In genomic region chr16:84599528-84600202, GRCh38 we compare ENCODE assay signal across 1 cellular context.
A peak's percentile ranks its signal among the peaks of the same experiment; 100 is the strongest.
TF ChIP-seq lines count a peak whose summit lies in the region.

No MANE protein-coding gene starts in this region.

TF ChIP-seq in HepG2, 621 proteins besides CTCF, POLR2A, EP300 and RAD21 (continued from another document and continues in another):
- TF ChIP-seq ZMAT3 (CRISPR knock-in tag; conservative IDR thresholded peaks at IDR 0.05) = no peak
- no peak for TF ChIP-seq ZNF83 (CRISPR knock-in tag; IDR thresholded peaks at IDR 0.05; ENCODE audit: borderline replicate concordance)
- TF ChIP-seq ZNF678 (CRISPR knock-in tag; IDR thresholded peaks at IDR 0.05) = no peak
- TF ChIP-seq AHR (CRISPR knock-in tag; IDR thresholded peaks at IDR 0.05) = 0 out of 2 replicates have a peak, but pooled peaks have one; percentile 61
- TF ChIP-seq ZNF740 (CRISPR knock-in tag; IDR thresholded peaks at IDR 0.05) = no peak
- no peak for TF ChIP-seq GTF2F1 (IDR thresholded peaks at IDR 0.05; ENCODE audit: low read length)
- peak; percentile 64; the same call in 1 of the 2 replicates for TF ChIP-seq NCOR1 (IDR thresholded peaks at IDR 0.05; ENCODE audit: borderline replicate concordance, low read length)
- no peak for TF ChIP-seq PHF5A (CRISPR knock-in tag; IDR thresholded peaks at IDR 0.05; ENCODE audit: low read depth, unreplicated experiment)
- TF ChIP-seq ZNF136 (CRISPR knock-in tag; IDR thresholded peaks at IDR 0.05; ENCODE audit: low read depth) = no peak
- TF ChIP-seq ZNF343 (CRISPR knock-in tag; IDR thresholded peaks at IDR 0.05) = no peak
- peak; percentile 79 for TF ChIP-seq ZNF264 (CRISPR knock-in tag; IDR thresholded peaks at IDR 0.05)
- TF ChIP-seq IKZF5 (CRISPR knock-in tag; IDR thresholded peaks at IDR 0.05) = peak; percentile 73
- no peak for TF ChIP-seq JUN (CRISPR knock-in tag; IDR thresholded peaks at IDR 0.05)
- no peak for TF ChIP-seq FOXA1 (IDR thresholded peaks at IDR 0.05)
- TF ChIP-seq FOXA1 (CRISPR knock-in tag; IDR thresholded peaks at IDR 0.05) = peak; percentile 73
- TF ChIP-seq BCL3 (CRISPR knock-in tag; IDR thresholded peaks at IDR 0.05) = no peak
- 0 out of 2 replicates have a peak, but pooled peaks have one; percentile 29 for TF ChIP-seq HINFP (CRISPR knock-in tag; IDR thresholded peaks at IDR 0.05; ENCODE audit: low read depth)
- no peak for TF ChIP-seq NR3C1 (CRISPR knock-in tag; IDR thresholded peaks at IDR 0.05)
- no peak for TF ChIP-seq ZNF430 (CRISPR knock-in tag; IDR thresholded peaks at IDR 0.05)
- TF ChIP-seq ZSCAN9 (CRISPR knock-in tag; IDR thresholded peaks at IDR 0.05; ENCODE audit: borderline replicate concordance) = peak; percentile 64; the same call in 1 of the 2 replicates
- no peak for TF ChIP-seq ZNF816 (CRISPR knock-in tag; IDR thresholded peaks at IDR 0.05; ENCODE audit: borderline replicate concordance)
- no peak for TF ChIP-seq ZNF558 (CRISPR knock-in tag; IDR thresholded peaks at IDR 0.05; ENCODE audit: borderline replicate concordance)
- TF ChIP-seq ZBTB7B (CRISPR knock-in tag; IDR thresholded peaks at IDR 0.05) = no peak; the same call in 1 of the 2 replicates
- no peak for TF ChIP-seq AGO2 (optimal IDR thresholded peaks at IDR 0.05; ENCODE audit: low read depth, low read length)
- TF ChIP-seq NR2C2 (CRISPR knock-in tag; IDR thresholded peaks at IDR 0.05; ENCODE audit: borderline replicate concordance) = peak; percentile 42; the same call in 1 of the 2 replicates
- TF ChIP-seq PRDM10 (CRISPR knock-in tag; IDR thresholded peaks at IDR 0.05; ENCODE audit: low read depth) = no peak
- TF ChIP-seq FOXA3 (CRISPR knock-in tag; IDR thresholded peaks at IDR 0.05) = peak; percentile 73
- TF ChIP-seq RCOR2 (CRISPR knock-in tag; IDR thresholded peaks at IDR 0.05) = no peak
- no peak for TF ChIP-seq ZNF253 (CRISPR knock-in tag; IDR thresholded peaks at IDR 0.05; ENCODE audit: borderline replicate concordance)
- TF ChIP-seq ZNF230 (CRISPR knock-in tag; IDR thresholded peaks at IDR 0.05) = 0 out of 2 replicates have a peak, but pooled peaks have one; percentile 30
- TF ChIP-seq FOXM1 (CRISPR knock-in tag; IDR thresholded peaks at IDR 0.05) = no peak
- TF ChIP-seq ZBTB39 (CRISPR knock-in tag; IDR thresholded peaks at IDR 0.05) = no peak
- no peak for TF ChIP-seq SAFB2 (CRISPR knock-in tag; IDR thresholded peaks at IDR 0.05; ENCODE audit: borderline replicate concordance, low read depth)
- TF ChIP-seq ZMAT5 (CRISPR knock-in tag; IDR thresholded peaks at IDR 0.05; ENCODE audit: borderline replicate concordance, low read depth) = no peak
- TF ChIP-seq ZFP41 (CRISPR knock-in tag; IDR thresholded peaks at IDR 0.05; ENCODE audit: borderline replicate concordance) = no peak
- TF ChIP-seq NCOA2 (CRISPR knock-in tag; IDR thresholded peaks at IDR 0.05) = peak; percentile 77
- no peak for TF ChIP-seq ZNF782 (CRISPR knock-in tag; IDR thresholded peaks at IDR 0.05; ENCODE audit: borderline replicate concordance)
- TF ChIP-seq AFF4 (CRISPR knock-in tag; IDR thresholded peaks at IDR 0.05) = no peak
- no peak for TF ChIP-seq ZNF20 (CRISPR knock-in tag; IDR thresholded peaks at IDR 0.05)
- 0 out of 2 replicates have a peak, but pooled peaks have one; percentile 45 for TF ChIP-seq ZNF317 (CRISPR knock-in tag; IDR thresholded peaks at IDR 0.05)
- TF ChIP-seq HOXA9 (CRISPR knock-in tag; IDR thresholded peaks at IDR 0.05; ENCODE audit: borderline replicate concordance) = no peak
- TF ChIP-seq IRF2 (CRISPR knock-in tag; IDR thresholded peaks at IDR 0.05) = peak; percentile 76; the same call in 1 of the 2 replicates
- TF ChIP-seq NKX3-1 (CRISPR knock-in tag; IDR thresholded peaks at IDR 0.05) = no peak
- TF ChIP-seq ZNF280D (CRISPR knock-in tag; IDR thresholded peaks at IDR 0.05) = no peak
- TF ChIP-seq RBM39 (IDR thresholded peaks at IDR 0.05; ENCODE audit: low read depth, low read length, poor library complexity, severe bottlenecking) = no peak
